In genomic region chr11:72100462-72100861, GRCh38 we compare ENCODE assay signal across 10 cellular contexts. TPM values are rescaled to one million over a fixed set of nuclear protein-coding genes. Genes with fewer than 3 reads are reported as not detected.
DNase-seq lines count a peak whose midpoint lies in the region; ATAC-seq and TF ChIP-seq lines count a peak whose summit lies in the region.
"Had no signal": no experiment of that assay in that cellular context is flagged by ENCODE, and none has a peak within 500 bp of the region (broad histone marks: within the 10 kb centered on the region; RNA-seq: fewer than 3 reads in every experiment).

No MANE protein-coding gene starts in this region.

- H3K79me1 ChIP-seq in H9 (ENCODE audit: insufficient read depth, low read depth, low read length, poor library complexity, severe bottlenecking): peaks cover 3% of the 10 kb centered on the region

- H2BK5ac ChIP-seq in H9 (ENCODE audit: insufficient read length, low read length): no peak overlapping the region

- no peak overlapping the region for H4K91ac ChIP-seq in H9 (ENCODE audit: insufficient read length, low read depth, low read length)

- H3K4me3 ChIP-seq in skeletal muscle tissue (ENCODE audit: low read length in 3 of 3): no peak overlapping the region

- H3K27ac Mint-ChIP-seq in H9: peak overlapping the region in 1 of 3 experiments; percentile 91; a peak in 3 of 7 replicates

- H3K9me3 Mint-ChIP-seq in H9: no peaks in the 10 kb centered on the region

- H3K36me3 Mint-ChIP-seq in H9 (ENCODE audit: insufficient read depth in 1 of 3, low read depth in 3 of 3): peaks cover 23 to 54% (median 42%) of the 10 kb centered on the region in 3 experiments

- H3K27me3 ChIP-seq in H9 (ENCODE audit: insufficient read depth, low read length) (no peaks in the 10 kb centered on the region), skeletal muscle tissue (ENCODE audit: control insufficient read depth in 3 of 3, insufficient read depth in 3 of 3, low read length in 3 of 3) (no peaks in the 10 kb centered on the region)

- no peak for ATAC-seq in GM21825 (IDR thresholded peaks at IDR 0.05; ENCODE audit: unreplicated experiment)

- H3K23ac ChIP-seq in H9 (ENCODE audit: insufficient read length, low read depth, low read length): no peak overlapping the region

- no peak overlapping the region for H2BK120ac ChIP-seq in H9 (ENCODE audit: low read depth, low read length, poor library complexity, severe bottlenecking)

- peaks cover 2% of the 10 kb centered on the region for H4K20me1 ChIP-seq in H9 (ENCODE audit: control insufficient read depth, insufficient read depth, insufficient read length)

- H4K5ac ChIP-seq in H9 (ENCODE audit: insufficient read length, low read depth, low read length): no peak overlapping the region

- H3K4me1 Mint-ChIP-seq in H9: peaks cover 24 to 30% of the 10 kb centered on the region in 2 experiments

- no peak overlapping the region for H3K18ac ChIP-seq in H9 (ENCODE audit: insufficient read length, low read depth, low read length)

- WGBS in H9 (ENCODE audit: extremely low coverage, insufficient read length, low lambda C conversion rate): no CpG with 5 or more reads among the region's 1 CpG

- DNase-seq in H9 (no peak), RPMI7951 (ENCODE audit: low read depth) (peak; percentile 36), dermis blood vessel endothelial cell (peak; percentile 52), ureter (ENCODE audit: low spot score) (no peak), NCI-H2029 treated with DMSO at 0.1 percent for 48 hours (lab: John Stamatoyannopoulos, UW) (no peak)
- DNase-seq: NCI-H2081 treated with DMSO at 0.1 percent for 48 hours had no signal

- peaks cover 7% of the 10 kb centered on the region for H3K23me2 ChIP-seq in H9 (ENCODE audit: insufficient read length, low read depth, low read length, poor library complexity, severe bottlenecking)

- H3K56ac ChIP-seq in H9 (ENCODE audit: insufficient read length, low read depth, low read length): no peak overlapping the region

- H3K4me1 ChIP-seq in H9 (ENCODE audit: insufficient read depth, low read length) (no peaks in the 10 kb centered on the region; the same call in 1 of the 2 replicates), skeletal muscle tissue (ENCODE audit: control insufficient read depth in 3 of 3, insufficient read depth in 3 of 3, low read length in 3 of 3) (peaks cover 55 to 64% (median 58%) of the 10 kb centered on the region in 3 donors)

- peak overlapping the region; percentile 8 for H3K9ac ChIP-seq in H9 (ENCODE audit: extremely low read depth, insufficient read length, low read length)
- H3K9ac ChIP-seq in skeletal muscle tissue (ENCODE audit: low read depth in 1 of 3, low read length in 3 of 3): peak overlapping the region; percentile 12 to 57 (median 33)

- peaks cover 14% of the 10 kb centered on the region; the same call in 1 of the 2 replicates for H3K79me2 ChIP-seq in H9 (ENCODE audit: insufficient read depth, low read length)

- H3T11ph ChIP-seq in H9 (ENCODE audit: low read length): no peak overlapping the region

- H3K4me3 Mint-ChIP-seq in H9: no peak overlapping the region; a peak in 2 of 5 replicates

- peaks cover 28 to 39% (median 38%) of the 10 kb centered on the region in 3 donors for H3K36me3 ChIP-seq in skeletal muscle tissue (ENCODE audit: control insufficient read depth in 3 of 3, insufficient read depth in 3 of 3, low read length in 3 of 3)

- H2BK15ac ChIP-seq in H9 (ENCODE audit: low read depth, low read length): no peak overlapping the region

- H4K8ac ChIP-seq in H9 (replicated peaks; ENCODE audit: insufficient read length, low read depth, low read length): no peak overlapping the region

- no peak overlapping the region for H2BK20ac ChIP-seq in H9 (ENCODE audit: low read depth, low read length, poor library complexity, severe bottlenecking)

- H2BK12ac ChIP-seq in H9 (ENCODE audit: insufficient read length, low read depth, low read length): no peak overlapping the region

- no peaks in the 10 kb centered on the region for H3K27me3 Mint-ChIP-seq in H9 (ENCODE audit: low read depth)

- no peak overlapping the region for H2AK5ac ChIP-seq in H9 (ENCODE audit: insufficient read length, low read length)

- no peak overlapping the region for H3K14ac ChIP-seq in H9 (ENCODE audit: insufficient read depth, low read length)

- H2AFZ ChIP-seq in H9 (ENCODE audit: low read length): no peak overlapping the region

- no peak overlapping the region for H3K4ac ChIP-seq in H9 (ENCODE audit: low read depth, low read length)

- H3K9me3 ChIP-seq in H9 (ENCODE audit: control insufficient read depth, low read depth, low read length) (no peaks in the 10 kb centered on the region), skeletal muscle tissue (ENCODE audit: control insufficient read depth in 3 of 3, low read length in 3 of 3) (no peaks in the 10 kb centered on the region)

- no peak overlapping the region for H3K4me2 ChIP-seq in H9 (ENCODE audit: insufficient read depth, insufficient read length, low read length)

- H3K27ac ChIP-seq in H9 (ENCODE audit: insufficient read length, low read depth, low read length): no peak overlapping the region
- peak overlapping the region; percentile 96 for H3K27ac ChIP-seq in skeletal muscle tissue (ENCODE audit: low read depth, low read length)

- TF ChIP-seq CTCF in H9 (conservative IDR thresholded peaks at IDR 0.05): no peak

RNA-seq across cellular contexts. Expression of gene LAMTOR1, which starts 2.6 kb away (rescaled TPM):
- total RNA-seq in H9 (2021) (96.2 and 96.3 TPM in 2 replicates), dermis blood vessel endothelial cell (100 and 111 TPM in 2 replicates), skeletal muscle tissue (42.3 TPM), ureter (92.2 TPM)
- 97.3 and 111 TPM in 2 replicates for total RNA-seq in RPMI7951 (2014; rRNA removed; shearing (Covaris generic))

RNA-seq across cellular contexts. Expression of gene TOMT, which starts 5.3 kb away (rescaled TPM):
- total RNA-seq in H9 (2021) (not detected in 2 replicates), dermis blood vessel endothelial cell (not detected in 2 replicates), skeletal muscle tissue (not detected), ureter (not detected)
- not detected in 2 replicates for total RNA-seq in RPMI7951 (2014; rRNA removed; shearing (Covaris generic))
- total RNA-seq: glomerular endothelial cell; T-helper 1 cell treated with Interleukin-12 subunit alpha and Interleukin-12 subunit beta and Interleukin-4 antibody, amounts not matched to agents 30 ng/mL and 1 ng/mL, for 36 hours had no signal

RNA-seq across cellular contexts. Expression of gene ANAPC15, which starts 12.0 kb away (rescaled TPM):
- total RNA-seq in H9 (2021) (72.6 and 79.3 TPM in 2 replicates), dermis blood vessel endothelial cell (24.7 and 26.8 TPM in 2 replicates), skeletal muscle tissue (7.8 TPM), ureter (43.6 TPM)
- 67.8 and 78.1 TPM in 2 replicates for total RNA-seq in RPMI7951 (2014; rRNA removed; shearing (Covaris generic))

RNA-seq across cellular contexts. Expression of gene LRRC51, which starts 19.8 kb away (rescaled TPM):
- total RNA-seq in H9 (2021): 3.1 and 6.4 TPM in 2 replicates
- 12.0 and 12.2 TPM in 2 replicates for total RNA-seq in RPMI7951 (2014; rRNA removed; shearing (Covaris generic))
- total RNA-seq in dermis blood vessel endothelial cell: 2.8 and 7.8 TPM in 2 replicates
- 2.6 TPM for total RNA-seq in skeletal muscle tissue
- 22.4 TPM for total RNA-seq in ureter

RNA-seq across cellular contexts. Expression of gene NUMA1, which starts 20.1 kb away (rescaled TPM):
- 127 and 136 TPM in 2 replicates for total RNA-seq in H9 (2021)
- 109 and 130 TPM in 2 replicates for total RNA-seq in RPMI7951 (2014; rRNA removed; shearing (Covaris generic))
- total RNA-seq in dermis blood vessel endothelial cell: 151 and 225 TPM in 2 replicates
- 177 TPM for total RNA-seq in skeletal muscle tissue
- total RNA-seq in ureter: 264 TPM

Comparison
In these comparisons a context has a peak if more than half of its experiments do, and no peak if none do; other contexts are left out.
1. DNase-seq: peak in RPMI7951 (single experiment) and dermis blood vessel endothelial cell (single experiment); none in H9 (single experiment), ureter (single experiment) and NCI-H2029 treated with DMSO at 0.1 percent for 48 hours (single experiment).